ENCODE assay signal across 1 cellular context in genomic region chr20:56373942-56374341, GRCh38.
TF ChIP-seq lines count a peak whose summit lies in the region.

No MANE protein-coding gene starts in this region.

TF ChIP-seq in K562, 482 proteins besides CTCF, POLR2A, EP300 and RAD21 (continues in another document):
- TF ChIP-seq WHSC1 (IDR thresholded peaks at IDR 0.05; ENCODE audit: low read length) = no peak
- TF ChIP-seq FIP1L1 (IDR thresholded peaks at IDR 0.05; ENCODE audit: low read depth, low read length, poor library complexity, severe bottlenecking) = no peak
- no peak for TF ChIP-seq RBBP5 (IDR thresholded peaks at IDR 0.05; ENCODE audit: borderline replicate concordance, insufficient read depth, low read length, poor library complexity, severe bottlenecking)
- peak; percentile 45; the same call in 1 of the 2 replicates for TF ChIP-seq ZNF316 (IDR thresholded peaks at IDR 0.05)
- TF ChIP-seq ZNF165 (CRISPR knock-in tag; IDR thresholded peaks at IDR 0.05; ENCODE audit: borderline replicate concordance) = no peak
- no peak for TF ChIP-seq HSF4 (CRISPR knock-in tag; IDR thresholded peaks at IDR 0.05; ENCODE audit: borderline replicate concordance)
- TF ChIP-seq SMARCB1 (IDR thresholded peaks at IDR 0.05; ENCODE audit: insufficient read length, low read depth) = no peak
- peak; percentile 55 for TF ChIP-seq C11orf30 (IDR thresholded peaks at IDR 0.05; ENCODE audit: low read depth)
- TF ChIP-seq POLR3G (IDR thresholded peaks at IDR 0.05; ENCODE audit: extremely low read depth, insufficient read length, insufficient replicate concordance) = no peak
- no peak for TF ChIP-seq TBL1XR1 (IDR thresholded peaks at IDR 0.05; ENCODE audit: low read length in 2 of 2)
- no peak for TF ChIP-seq CCAR2 (IDR thresholded peaks at IDR 0.05; ENCODE audit: low read depth, low read length)
- peak; percentile 59 for TF ChIP-seq MAFG (tag; conservative IDR thresholded peaks at IDR 0.05)
- no peak for TF ChIP-seq ZNF184 (CRISPR knock-in tag; IDR thresholded peaks at IDR 0.05)
- no peak for TF ChIP-seq BRF1 (IDR thresholded peaks at IDR 0.05; ENCODE audit: borderline replicate concordance, extremely low read depth, insufficient read length)
- TF ChIP-seq EP400 (IDR thresholded peaks at IDR 0.05) = no peak
- no peak for TF ChIP-seq KHSRP (IDR thresholded peaks at IDR 0.05)
- no peak for TF ChIP-seq TAF7 (tag; IDR thresholded peaks at IDR 0.05)
- TF ChIP-seq SIX5 (IDR thresholded peaks at IDR 0.05; ENCODE audit: borderline replicate concordance in 1 of 2, insufficient read depth in 1 of 2, low read depth in 1 of 2, low read length in 2 of 2) = no peak
- TF ChIP-seq EHMT2 (IDR thresholded peaks at IDR 0.05) = no peak
- TF ChIP-seq COPS2 (conservative IDR thresholded peaks at IDR 0.05) = no peak
- peak; percentile 50 for TF ChIP-seq NFE2 (IDR thresholded peaks at IDR 0.05; ENCODE audit: low read depth)
- peak; percentile 44; the same call in 1 of the 2 replicates for TF ChIP-seq ZNF592 (IDR thresholded peaks at IDR 0.05)
- TF ChIP-seq ASH1L (IDR thresholded peaks at IDR 0.05; ENCODE audit: borderline replicate concordance, low read depth, partially characterized antibody) = no peak
- no peak for TF ChIP-seq E2F3 (CRISPR knock-in tag; IDR thresholded peaks at IDR 0.05)
- no peak for TF ChIP-seq CREM (IDR thresholded peaks at IDR 0.05; ENCODE audit: low read depth)
- TF ChIP-seq ATF3 (IDR thresholded peaks at IDR 0.05) = peak; percentile 49; the same call in 1 of the 2 replicates
- TF ChIP-seq ATF3 (CRISPR knock-in tag; conservative IDR thresholded peaks at IDR 0.05) = no peak
- no peak for TF ChIP-seq MED1 (CRISPR knock-in tag; IDR thresholded peaks at IDR 0.05; ENCODE audit: borderline replicate concordance)
- no peak for TF ChIP-seq ATF1 (CRISPR knock-in tag; IDR thresholded peaks at IDR 0.05)
- TF ChIP-seq ATF1 (tag; IDR thresholded peaks at IDR 0.05) = no peak
- no peak for TF ChIP-seq ETS2 (tag; IDR thresholded peaks at IDR 0.05; ENCODE audit: borderline replicate concordance, poor library complexity, severe bottlenecking)
- TF ChIP-seq FOXA1 (IDR thresholded peaks at IDR 0.05; ENCODE audit: borderline replicate concordance) = no peak
- TF ChIP-seq CREB1 (IDR thresholded peaks at IDR 0.05) = no peak
- TF ChIP-seq CREB1 (CRISPR knock-in tag; IDR thresholded peaks at IDR 0.05) = no peak
- no peak for TF ChIP-seq BRCA1 (IDR thresholded peaks at IDR 0.05)
- no peak for TF ChIP-seq BRCA1 (CRISPR knock-in tag; IDR thresholded peaks at IDR 0.05)
- no peak for TF ChIP-seq CHAMP1 (IDR thresholded peaks at IDR 0.05)
- no peak for TF ChIP-seq ERF (CRISPR knock-in tag; IDR thresholded peaks at IDR 0.05)
- TF ChIP-seq ARID3B (CRISPR knock-in tag; IDR thresholded peaks at IDR 0.05; ENCODE audit: borderline replicate concordance) = no peak
- TF ChIP-seq STAG1 (CRISPR knock-in tag; IDR thresholded peaks at IDR 0.05; ENCODE audit: borderline replicate concordance) = no peak
- TF ChIP-seq PBX2 (CRISPR knock-in tag; IDR thresholded peaks at IDR 0.05; ENCODE audit: low read depth) = no peak
- no peak for TF ChIP-seq PBX2 (tag; conservative IDR thresholded peaks at IDR 0.05; ENCODE audit: low read depth)
- no peak for TF ChIP-seq ZBTB1 (CRISPR knock-in tag; IDR thresholded peaks at IDR 0.05; ENCODE audit: borderline replicate concordance, low read depth)
- TF ChIP-seq CLOCK (CRISPR knock-in tag; IDR thresholded peaks at IDR 0.05; ENCODE audit: borderline replicate concordance) = no peak
- TF ChIP-seq SRSF7 (optimal IDR thresholded peaks at IDR 0.05; ENCODE audit: low read depth, low read length) = no peak
- TF ChIP-seq ELF1 (tag; IDR thresholded peaks at IDR 0.05) = no peak
- no peak for TF ChIP-seq TCF7 (IDR thresholded peaks at IDR 0.05; ENCODE audit: borderline replicate concordance)
- TF ChIP-seq ETS1 (conservative IDR thresholded peaks at IDR 0.05; ENCODE audit: control insufficient read depth, low read depth, low read length) = no peak
- no peak for TF ChIP-seq NR0B1 (IDR thresholded peaks at IDR 0.05; ENCODE audit: partially characterized antibody)
- no peak for TF ChIP-seq ELF2 (CRISPR knock-in tag; IDR thresholded peaks at IDR 0.05)
- TF ChIP-seq FOSL1 (tag; conservative IDR thresholded peaks at IDR 0.05) = peak; percentile 36; the same call in 1 of the 2 replicates
- peak; percentile 38; the same call in 1 of the 2 replicates for TF ChIP-seq MAFK (IDR thresholded peaks at IDR 0.05; ENCODE audit: low read length)
- peak; percentile 18 for TF ChIP-seq DACH1 (IDR thresholded peaks at IDR 0.05; ENCODE audit: partially characterized antibody)
- peak; percentile 65 for TF ChIP-seq CEBPB (tag; IDR thresholded peaks at IDR 0.05)
- TF ChIP-seq ZNF76 (CRISPR knock-in tag; IDR thresholded peaks at IDR 0.05; ENCODE audit: borderline replicate concordance) = no peak
- TF ChIP-seq HDGF (IDR thresholded peaks at IDR 0.05) = no peak
- no peak for TF ChIP-seq TGIF2 (CRISPR knock-in tag; IDR thresholded peaks at IDR 0.05)
- no peak for TF ChIP-seq PTRF (tag; IDR thresholded peaks at IDR 0.05)
- TF ChIP-seq ZNF354B (CRISPR knock-in tag; IDR thresholded peaks at IDR 0.05) = no peak
- TF ChIP-seq TRIM24 (IDR thresholded peaks at IDR 0.05) = 0 out of 4 replicates have a peak, but pooled peaks of 1 of the 2 experiments have one; percentile 42
